13 cellular contexts compared by ENCODE assay signal in the genomic region with DNA sequence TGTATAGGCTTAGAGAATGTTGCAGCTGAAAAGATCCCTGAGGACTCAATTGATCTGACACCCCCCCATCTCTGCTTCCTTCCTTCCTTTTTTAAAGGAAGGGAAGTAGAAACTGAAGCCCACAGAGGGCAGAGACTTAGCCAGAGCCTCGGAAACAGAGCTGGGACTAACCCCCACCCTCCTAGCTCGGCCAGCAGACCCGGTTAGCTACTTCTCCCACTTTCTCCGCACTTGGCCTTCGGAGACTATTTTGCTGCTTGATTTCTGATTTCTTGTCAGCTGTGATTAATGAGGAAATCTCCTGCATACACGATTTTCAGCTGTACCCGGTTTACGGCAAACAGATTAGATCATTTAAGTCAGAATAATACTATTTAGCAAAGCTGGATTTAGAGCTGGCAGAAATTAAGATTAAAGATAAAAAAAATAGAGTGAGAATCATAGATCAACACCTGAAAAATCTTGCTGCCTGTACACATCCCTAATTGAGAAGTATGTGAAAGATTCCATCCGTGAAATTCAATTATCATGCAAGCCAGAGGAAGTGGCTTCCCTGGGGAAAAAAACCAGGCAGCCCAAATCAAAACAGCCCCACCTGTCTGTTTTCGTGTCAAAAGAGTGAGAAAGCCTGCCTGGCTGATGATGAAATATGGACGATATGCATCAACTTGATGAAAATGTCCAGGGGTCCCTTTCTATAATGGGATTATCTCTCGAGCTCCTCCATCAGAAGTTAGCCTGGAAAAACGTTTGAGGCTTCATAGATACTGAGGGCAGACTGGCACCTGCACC.
DNase-seq lines count a peak whose midpoint lies in the region; ATAC-seq and TF ChIP-seq lines count a peak whose summit lies in the region.
"Had no signal": no experiment of that assay in that cellular context is flagged by ENCODE, and none has a peak within 500 bp of the region (broad histone marks: within the 10 kb centered on the region; RNA-seq: fewer than 3 reads in every experiment).

No MANE protein-coding gene starts in this region.

- H3K9me3 ChIP-seq in HAP-1: no peaks in the 10 kb centered on the region
- H3K9me3 ChIP-seq: gastroesophageal sphincter had no signal

- peaks cover 12% of the 10 kb centered on the region for H3K4me1 ChIP-seq in HAP-1

- H3K27ac Mint-ChIP-seq in mesothelial cell of epicardium: peak overlapping the region; percentile 96
- H3K27ac Mint-ChIP-seq: nephron progenitor cell had no signal

- peak; percentile 6 for DNase-seq in DMS153 treated with DMSO at 0.1 percent for 48 hours (lab: John Stamatoyannopoulos, UW; ENCODE audit: unreplicated experiment)
- DNase-seq in M059J (ENCODE audit: low read depth): peak; percentile 42
- no peak for DNase-seq in mesothelial cell of epicardium (ENCODE audit: low spot score in 2 of 2, unreplicated experiment in 2 of 2)
- no peak for DNase-seq in NCI-H187 (lab: John Stamatoyannopoulos, UW)
- DNase-seq in HAP-1 (ENCODE audit: low spot score in 2 of 2): no peak
- DNase-seq: amniotic stem cell, C1 segment of cervical spinal cord, GOT3, NCI-H2081, nephron progenitor cell had no signal

- in situ Hi-C loops in HAP-1 (cut with MboI; ENCODE audit: low sequenced_read_pairs): no loop called here

- peaks cover 37% of the 10 kb centered on the region for H3K4me1 Mint-ChIP-seq in mesothelial cell of epicardium

- H3K4me3 Mint-ChIP-seq in mesothelial cell of epicardium: no peak overlapping the region

- H3K9me3 Mint-ChIP-seq in mesothelial cell of epicardium: no peaks in the 10 kb centered on the region
- H3K9me3 Mint-ChIP-seq: nephron progenitor cell had no signal

- no peak for TF ChIP-seq CTCF in mesothelial cell of epicardium (IDR thresholded peaks at IDR 0.05; ENCODE audit: unreplicated experiment)

- ATAC-seq in SK-N-SH treated with all-trans-retinoic acid at 6 μM for 48 hours (no peak), HG03159 (IDR thresholded peaks at IDR 0.05; ENCODE audit: unreplicated experiment) (no peak)
- ATAC-seq: gastroesophageal sphincter had no signal

- no peaks in the 10 kb centered on the region for H3K27me3 Mint-ChIP-seq in mesothelial cell of epicardium (ENCODE audit: low read depth)

- peaks cover 9% of the 10 kb centered on the region for H3K36me3 Mint-ChIP-seq in mesothelial cell of epicardium

- H3K36me3 ChIP-seq in HAP-1 (replicated peaks): no peaks in the 10 kb centered on the region
- H3K36me3 ChIP-seq: gastroesophageal sphincter had no signal

- H3K27me3 ChIP-seq in HAP-1 (ENCODE audit: low read depth): peaks cover 6% of the 10 kb centered on the region

- no peak overlapping the region for H3K4me3 ChIP-seq in HAP-1
- H3K4me3 ChIP-seq: gastroesophageal sphincter had no signal

TF ChIP-seq in SK-N-SH treated with all-trans-retinoic acid at 6 μM for 48 hours, 23 proteins besides CTCF, POLR2A, EP300 and RAD21:
- TF ChIP-seq ZNF70 (CRISPR knock-in tag; IDR thresholded peaks at IDR 0.05): no peak
- no peak for TF ChIP-seq CREB5 (CRISPR knock-in tag; IDR thresholded peaks at IDR 0.05; ENCODE audit: low read depth)
- TF ChIP-seq, protein P1, sequence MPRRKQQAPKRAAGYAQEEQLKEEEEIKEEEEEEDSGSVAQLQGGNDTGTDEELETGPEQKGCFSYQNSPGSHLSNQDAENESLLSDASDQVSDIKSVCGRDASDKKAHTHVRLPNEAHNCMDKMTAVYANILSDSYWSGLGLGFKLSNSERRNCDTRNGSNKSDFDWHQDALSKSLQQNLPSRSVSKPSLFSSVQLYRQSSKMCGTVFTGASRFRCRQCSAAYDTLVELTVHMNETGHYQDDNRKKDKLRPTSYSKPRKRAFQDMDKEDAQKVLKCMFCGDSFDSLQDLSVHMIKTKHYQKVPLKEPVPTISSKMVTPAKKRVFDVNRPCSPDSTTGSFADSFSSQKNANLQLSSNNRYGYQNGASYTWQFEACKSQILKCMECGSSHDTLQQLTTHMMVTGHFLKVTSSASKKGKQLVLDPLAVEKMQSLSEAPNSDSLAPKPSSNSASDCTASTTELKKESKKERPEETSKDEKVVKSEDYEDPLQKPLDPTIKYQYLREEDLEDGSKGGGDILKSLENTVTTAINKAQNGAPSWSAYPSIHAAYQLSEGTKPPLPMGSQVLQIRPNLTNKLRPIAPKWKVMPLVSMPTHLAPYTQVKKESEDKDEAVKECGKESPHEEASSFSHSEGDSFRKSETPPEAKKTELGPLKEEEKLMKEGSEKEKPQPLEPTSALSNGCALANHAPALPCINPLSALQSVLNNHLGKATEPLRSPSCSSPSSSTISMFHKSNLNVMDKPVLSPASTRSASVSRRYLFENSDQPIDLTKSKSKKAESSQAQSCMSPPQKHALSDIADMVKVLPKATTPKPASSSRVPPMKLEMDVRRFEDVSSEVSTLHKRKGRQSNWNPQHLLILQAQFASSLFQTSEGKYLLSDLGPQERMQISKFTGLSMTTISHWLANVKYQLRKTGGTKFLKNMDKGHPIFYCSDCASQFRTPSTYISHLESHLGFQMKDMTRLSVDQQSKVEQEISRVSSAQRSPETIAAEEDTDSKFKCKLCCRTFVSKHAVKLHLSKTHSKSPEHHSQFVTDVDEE (CRISPR knock-in tag; IDR thresholded peaks at IDR 0.05): peak; percentile 89
- 0 out of 2 replicates have a peak, but pooled peaks have one; percentile 16 for TF ChIP-seq ISL1 (CRISPR knock-in tag; IDR thresholded peaks at IDR 0.05)
- TF ChIP-seq TCF4 (CRISPR knock-in tag; IDR thresholded peaks at IDR 0.05; ENCODE audit: borderline replicate concordance): peak; percentile 59; the same call in 1 of the 2 replicates
TF ChIP-seq in SK-N-SH treated with all-trans-retinoic acid at 6 μM for 48 hours: peak in this region for 3.

Comparison
In these comparisons a context has a peak if more than half of its experiments do, and no peak if none do; other contexts are left out.
1. DNase-seq: peak in DMS153 treated with DMSO at 0.1 percent for 48 hours (single experiment) and M059J (single experiment); none in mesothelial cell of epicardium (0 of 2), NCI-H187 (0 of 2) and HAP-1 (0 of 2).